ENCODE assay signal across 7 cellular contexts in the genomic region with DNA sequence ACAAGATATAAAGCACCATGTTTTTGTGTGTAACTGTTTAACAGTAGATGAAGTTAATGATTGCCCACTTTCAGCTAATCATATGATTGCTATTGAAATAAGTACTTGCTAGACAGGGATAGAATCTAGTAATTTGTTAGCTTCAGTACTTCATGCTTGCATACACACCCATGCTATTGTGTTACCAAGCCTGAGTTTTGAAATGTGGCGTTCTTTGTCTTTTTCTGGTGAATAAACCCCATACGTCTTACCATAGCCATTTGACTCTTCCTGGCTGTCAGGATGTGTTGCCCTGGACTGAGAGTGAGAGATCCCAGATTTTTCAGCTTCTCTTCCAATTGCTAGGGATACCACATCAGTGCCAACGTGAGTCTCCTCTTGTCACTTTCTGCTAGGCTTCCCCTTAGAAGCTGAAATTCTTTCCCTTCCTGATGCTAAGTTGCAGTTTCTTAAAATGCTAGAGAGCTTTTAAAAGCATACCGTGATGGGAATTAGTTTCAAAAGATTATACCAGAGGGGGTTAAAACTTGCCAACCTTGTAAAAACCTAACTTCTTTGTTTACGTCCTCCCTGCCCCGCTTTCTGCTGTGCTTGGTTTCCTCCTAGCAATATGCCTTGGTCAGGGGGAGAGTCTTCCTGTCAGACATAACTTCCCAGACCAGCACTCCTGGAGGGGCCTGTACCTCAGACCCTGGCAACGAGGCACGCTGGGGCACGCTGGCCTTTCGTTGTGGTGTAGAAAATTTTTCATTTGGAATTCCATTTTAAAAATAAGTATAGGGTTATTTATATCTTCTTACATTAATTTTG.
DNase-seq lines count a peak whose midpoint lies in the region; ATAC-seq and TF ChIP-seq lines count a peak whose summit lies in the region.

No MANE protein-coding gene starts in this region.

- ATAC-seq in HG03354 (IDR thresholded peaks at IDR 0.05; ENCODE audit: poor library complexity, severe bottlenecking, unreplicated experiment) (peak; percentile 63), HG03442 (IDR thresholded peaks at IDR 0.05; ENCODE audit: unreplicated experiment) (no peak)

- H3K27ac ChIP-seq in angular gyrus (ENCODE audit: low read depth, low read length) (peak overlapping the region; percentile 10), substantia nigra (ENCODE audit: low read depth, low read length, poor library complexity, severe bottlenecking) (peak overlapping the region; percentile 54)

- DNase-seq in kidney glomerular epithelial cell (lab: John Stamatoyannopoulos, UW) (peak; percentile 64), substantia nigra (lab: John Stamatoyannopoulos, UW) (peak in 7 of 49 donors; percentile 8 to 45 (median 25)), NCI-H1105 treated with DMSO at 0.1 percent for 48 hours (lab: John Stamatoyannopoulos, UW) (no peak), GM10248 (ENCODE audit: extremely low spot score) (no peak)

- TF ChIP-seq CTCF in GM10248 (IDR thresholded peaks at IDR 0.05; ENCODE audit: control extremely low read depth, extremely low read depth, low read depth, missing control alignments), result no peak

- CTCF ChIA-PET in GM10248 (lab: Yijun Ruan, JAX), result interaction anchor here (0.8 to 3.0 kb wide), 10 partner anchors 9 to 166 kb away, joined by 3 to 16 read pairs (median 4); no protein-coding TSS in a partner anchor

- POLR2A ChIA-PET in GM10248 (lab: Yijun Ruan, JAX), result interaction anchor here (0.6 to 2.1 kb wide), 8 partner anchors 8 to 444 kb away, joined by 3 to 9 read pairs (median 4); no protein-coding TSS in a partner anchor
